In genomic region chr11:99916078-99916477, GRCh38 we compare ENCODE assay signal across 18 cellular contexts.
"Had no signal": no experiment of that assay in that cellular context is flagged by ENCODE, and none has a peak within 500 bp of the region (broad histone marks: within the 10 kb centered on the region; RNA-seq: fewer than 3 reads in every experiment).

No MANE protein-coding gene starts in this region.

- H3K4me3 ChIP-seq: coronary artery, dorsolateral prefrontal cortex, esophagus muscularis mucosa, gastroesophageal sphincter, heart left ventricle, left lung, lung had no signal

- H3K27me3 ChIP-seq: dorsolateral prefrontal cortex, esophagus muscularis mucosa, foreskin keratinocyte, gastroesophageal sphincter, heart left ventricle, left lung had no signal

- H3K36me3 Mint-ChIP-seq: memory B cell had no signal

- H3K27me3 Mint-ChIP-seq: memory B cell had no signal

- H3K4me1 Mint-ChIP-seq: memory B cell had no signal

- H3K27ac ChIP-seq: coronary artery, dorsolateral prefrontal cortex, esophagus muscularis mucosa, foreskin keratinocyte, gastroesophageal sphincter, heart left ventricle, left lung had no signal

- H3K27ac Mint-ChIP-seq: memory B cell had no signal

- H3K4me1 ChIP-seq: esophagus muscularis mucosa, foreskin keratinocyte, gastroesophageal sphincter, heart left ventricle, left lung had no signal

- ATAC-seq: foreskin keratinocyte, gastroesophageal sphincter, heart left ventricle, left cardiac atrium, left lung, left ventricle myocardium superior had no signal

- DNase-seq: dermis blood vessel endothelial cell; dorsolateral prefrontal cortex; effector CD4-positive, alpha-beta T cell; effector memory CD4-positive, alpha-beta T cell; foreskin keratinocyte; heart left ventricle; hippocampal formation; left cardiac atrium; left lung; left ventricle myocardium superior; mammary epithelial cell; mesendoderm; midbrain had no signal

- H3K36me3 ChIP-seq: esophagus muscularis mucosa, gastroesophageal sphincter, heart left ventricle, left lung had no signal

- H3K4me3 Mint-ChIP-seq: memory B cell had no signal
